Comparison of ENCODE assay signal across 15 cellular contexts in genomic region chr5:134387443-134387842, GRCh38. TPM values are rescaled to one million over a fixed set of nuclear protein-coding genes. Genes with fewer than 3 reads are reported as not detected.
A peak's percentile ranks its signal among the peaks of the same experiment; 100 is the strongest.
DNase-seq lines count a peak whose midpoint lies in the region; ATAC-seq and TF ChIP-seq lines count a peak whose summit lies in the region.
"Had no signal": no experiment of that assay in that cellular context is flagged by ENCODE, and none has a peak within 500 bp of the region (broad histone marks: within the 10 kb centered on the region; RNA-seq: fewer than 3 reads in every experiment).

No MANE protein-coding gene starts in this region.

- H3K4me1 ChIP-seq in CD8-positive, alpha-beta T cell (ENCODE audit: insufficient read depth, low read length): no peaks in the 10 kb centered on the region
- no peaks in the 10 kb centered on the region for H3K4me1 ChIP-seq in HEK293 (ENCODE audit: control insufficient read depth, insufficient read depth, low read length)
- H3K4me1 ChIP-seq: BLaER1 treated with 17β-estradiol and CSF1 and Interleukin-3, amounts not matched to agents 10 nM and 100 nM; Caco-2 had no signal

- no peak overlapping the region for H3K4me3 ChIP-seq in CD8-positive, alpha-beta T cell (ENCODE audit: low read depth, low read length)
- no peak overlapping the region for H3K4me3 ChIP-seq in HEK293 (ENCODE audit: low read depth, low read length)
- H3K4me3 ChIP-seq: BLaER1 treated with 17β-estradiol and CSF1 and Interleukin-3, amounts not matched to agents 10 nM and 100 nM had no signal

- H3K27me3 Mint-ChIP-seq in activated naive CD8-positive, alpha-beta T cell: no peaks in the 10 kb centered on the region
- no peaks in the 10 kb centered on the region for H3K27me3 Mint-ChIP-seq in activated naive CD8-positive, alpha-beta T cell treated with anti-CD3 and anti-CD28 coated beads for 36 hours
- H3K27me3 Mint-ChIP-seq in CD8-positive, alpha-beta T cell (ENCODE audit: low read depth): no peaks in the 10 kb centered on the region
- no peaks in the 10 kb centered on the region for H3K27me3 Mint-ChIP-seq in T-helper 17 cell
- H3K27me3 Mint-ChIP-seq: B cell had no signal

- TF ChIP-seq CTCF in CD8-positive, alpha-beta T cell (IDR thresholded peaks at IDR 0.05): no peak
- no peak for TF ChIP-seq CTCF in HEK293 (tag by site-specific recombination; IDR thresholded peaks at IDR 0.05)

- no peaks in the 10 kb centered on the region for H3K27me3 ChIP-seq in CD8-positive, alpha-beta T cell (ENCODE audit: insufficient read depth, low read length)
- H3K27me3 ChIP-seq: BLaER1 treated with 17β-estradiol and CSF1 and Interleukin-3, amounts not matched to agents 10 nM and 100 nM had no signal

- no peaks in the 10 kb centered on the region for H3K9me3 Mint-ChIP-seq in activated naive CD8-positive, alpha-beta T cell (ENCODE audit: low read depth)
- no peaks in the 10 kb centered on the region for H3K9me3 Mint-ChIP-seq in activated naive CD8-positive, alpha-beta T cell treated with anti-CD3 and anti-CD28 coated beads for 36 hours
- H3K9me3 Mint-ChIP-seq in CD8-positive, alpha-beta T cell: no peaks in the 10 kb centered on the region

- peaks cover 17% of the 10 kb centered on the region for H3K4me1 Mint-ChIP-seq in activated naive CD8-positive, alpha-beta T cell (ENCODE audit: low read depth)
- peaks cover 14% of the 10 kb centered on the region for H3K4me1 Mint-ChIP-seq in activated naive CD8-positive, alpha-beta T cell treated with anti-CD3 and anti-CD28 coated beads for 36 hours
- peaks cover 8% of the 10 kb centered on the region for H3K4me1 Mint-ChIP-seq in CD8-positive, alpha-beta T cell (ENCODE audit: low read depth)
- H3K4me1 Mint-ChIP-seq in T-helper 17 cell: peaks cover 3% of the 10 kb centered on the region

- no peaks in the 10 kb centered on the region for H3K9me3 ChIP-seq in CD8-positive, alpha-beta T cell (ENCODE audit: low read length)
- no peaks in the 10 kb centered on the region for H3K9me3 ChIP-seq in HEK293 (ENCODE audit: control insufficient read depth, insufficient read depth, low read depth, low read length)
- H3K9me3 ChIP-seq in T-helper 17 cell (ENCODE audit: control insufficient read depth, low read length, poor library complexity, severe bottlenecking): no peaks in the 10 kb centered on the region
- H3K9me3 ChIP-seq: BLaER1 treated with 17β-estradiol and CSF1 and Interleukin-3, amounts not matched to agents 10 nM and 100 nM; Caco-2 had no signal

- H3K36me3 ChIP-seq in CD8-positive, alpha-beta T cell (ENCODE audit: insufficient read depth, low read length): peaks cover 53% of the 10 kb centered on the region
- peaks cover 79 to 85% of the 10 kb centered on the region in 2 experiments for H3K36me3 ChIP-seq in HEK293 (ENCODE audit: control insufficient read depth in 2 of 2, insufficient read depth in 1 of 2, low read length in 2 of 2)

- H3K36me3 Mint-ChIP-seq in activated naive CD8-positive, alpha-beta T cell: peaks cover 10% of the 10 kb centered on the region
- peaks cover 22% of the 10 kb centered on the region for H3K36me3 Mint-ChIP-seq in activated naive CD8-positive, alpha-beta T cell treated with anti-CD3 and anti-CD28 coated beads for 36 hours
- H3K36me3 Mint-ChIP-seq in CD8-positive, alpha-beta T cell: peaks cover 80% of the 10 kb centered on the region
- H3K36me3 Mint-ChIP-seq in T-helper 17 cell (ENCODE audit: low read depth): peaks cover 2% of the 10 kb centered on the region

- H3K27ac Mint-ChIP-seq in activated naive CD8-positive, alpha-beta T cell: peak overlapping the region; percentile 37
- no peak overlapping the region for H3K27ac Mint-ChIP-seq in activated naive CD8-positive, alpha-beta T cell treated with anti-CD3 and anti-CD28 coated beads for 36 hours
- no peak overlapping the region for H3K27ac Mint-ChIP-seq in CD8-positive, alpha-beta T cell
- H3K27ac Mint-ChIP-seq in T-helper 17 cell: peak overlapping the region; percentile 51
- H3K27ac Mint-ChIP-seq: B cell had no signal

- CTCF ChIA-PET in CD8-positive, alpha-beta T cell (lab: Charles Lee): no interaction called here
- CTCF ChIA-PET in HEK293 (lab: Yijun Ruan, JAX): interaction anchor here (1.2 kb wide), 1 partner anchor 84 kb away, joined by 3 read pairs; no protein-coding TSS in a partner anchor

- POLR2A ChIA-PET in CD8-positive, alpha-beta T cell (lab: Charles Lee): interaction anchor here (2.5 kb wide), 1 partner anchor 24 kb away, joined by 7 read pairs; no protein-coding TSS in a partner anchor
- POLR2A ChIA-PET in HEK293 (lab: Yijun Ruan, JAX): no interaction called here

- intact Hi-C loops in CD8-positive, alpha-beta T cell (cut with DNase I, micrococcal nuclease): no loop called here

- no peak overlapping the region for H3K4me3 Mint-ChIP-seq in activated naive CD8-positive, alpha-beta T cell
- H3K4me3 Mint-ChIP-seq in activated naive CD8-positive, alpha-beta T cell treated with anti-CD3 and anti-CD28 coated beads for 36 hours: no peak overlapping the region
- no peak overlapping the region for H3K4me3 Mint-ChIP-seq in CD8-positive, alpha-beta T cell
- no peak overlapping the region for H3K4me3 Mint-ChIP-seq in T-helper 17 cell
- H3K4me3 Mint-ChIP-seq: B cell had no signal

- ATAC-seq in CD8-positive, alpha-beta T cell: peak; percentile 34
- no peak for ATAC-seq in T-helper 17 cell
- ATAC-seq in HG02973 (IDR thresholded peaks at IDR 0.05; ENCODE audit: unreplicated experiment): no peak
- ATAC-seq: HCT116 had no signal

- H3K27ac ChIP-seq in CD8-positive, alpha-beta T cell (ENCODE audit: low read depth, low read length): no peak overlapping the region
- no peak overlapping the region for H3K27ac ChIP-seq in HEK293 (ENCODE audit: extremely low read depth, low read depth, low read length)
- H3K27ac ChIP-seq: BLaER1 treated with 17β-estradiol and CSF1 and Interleukin-3, amounts not matched to agents 10 nM and 100 nM had no signal

- DNase-seq in activated naive CD8-positive, alpha-beta T cell treated with anti-CD3 and anti-CD28 coated beads for 36 hours: no peak
- DNase-seq in CD8-positive, alpha-beta T cell: no peak
- DNase-seq in T-helper 17 cell: no peak
- no peak for DNase-seq in NCI-H1436 treated with DMSO at 0.1 percent for 48 hours (lab: John Stamatoyannopoulos, UW)
- DNase-seq in stimulated activated naive CD4-positive, alpha-beta T cell treated with Interleukin-2 at 50 U/mL for 16 hours (lab: John Stamatoyannopoulos, UW): no peak
- DNase-seq: Caco-2, GDM1, GOT3, H7 had no signal

TF ChIP-seq in HEK293, 187 proteins besides CTCF, POLR2A, EP300 and RAD21:
- TF ChIP-seq ZNF362 (tag by site-specific recombination; IDR thresholded peaks at IDR 0.05) (0 out of 2 replicates have a peak, but pooled peaks have one; percentile 23), KLF7 (tag by site-specific recombination; IDR thresholded peaks at IDR 0.05; ENCODE audit: borderline replicate concordance) (no peak)

RNA-seq across cellular contexts. Expression of gene UBE2B, which starts 16.1 kb away (rescaled TPM):
- total RNA-seq in activated naive CD8-positive, alpha-beta T cell treated with anti-CD3 and anti-CD28 coated beads for 36 hours: 10 to 100 TPM; 93.8 to 94.0 TPM
- 100 to 1,000 TPM; 249 to 250 TPM for total RNA-seq in CD8-positive, alpha-beta T cell
- 100 to 1,000 TPM; 124 to 125 TPM for total RNA-seq in T-helper 17 cell

RNA-seq across cellular contexts. Expression of gene CDKL3, which starts 20.5 kb away (rescaled TPM):
- total RNA-seq in activated naive CD8-positive, alpha-beta T cell treated with anti-CD3 and anti-CD28 coated beads for 36 hours: 1 to 10 TPM; 1.6 to 3.6 TPM
- total RNA-seq in CD8-positive, alpha-beta T cell: under 1 TPM; 0.22 to 0.30 TPM
- under 1 TPM in 1 of 2 donors, not detected in 1; 0.25 TPM for total RNA-seq in T-helper 17 cell

RNA-seq across cellular contexts. Expression of gene CDKN2AIPNL, which starts 24.2 kb away (rescaled TPM):
- total RNA-seq in activated naive CD8-positive, alpha-beta T cell treated with anti-CD3 and anti-CD28 coated beads for 36 hours: 10 to 100 TPM; 42.6 to 44.5 TPM
- 10 to 100 TPM; 14.7 to 15.5 TPM for total RNA-seq in CD8-positive, alpha-beta T cell
- total RNA-seq in T-helper 17 cell: 10 to 100 TPM; 16.6 to 17.5 TPM

Comparison
In these comparisons a context has a peak if more than half of its experiments do, and no peak if none do; other contexts are left out.
1. H3K27ac Mint-ChIP-seq: peak in activated naive CD8-positive, alpha-beta T cell (single experiment) and T-helper 17 cell (single experiment); none in activated naive CD8-positive, alpha-beta T cell treated with anti-CD3 and anti-CD28 coated beads for 36 hours (single experiment) and CD8-positive, alpha-beta T cell (single experiment).